ENCODE assay signal across 19 cellular contexts in the genomic region with DNA sequence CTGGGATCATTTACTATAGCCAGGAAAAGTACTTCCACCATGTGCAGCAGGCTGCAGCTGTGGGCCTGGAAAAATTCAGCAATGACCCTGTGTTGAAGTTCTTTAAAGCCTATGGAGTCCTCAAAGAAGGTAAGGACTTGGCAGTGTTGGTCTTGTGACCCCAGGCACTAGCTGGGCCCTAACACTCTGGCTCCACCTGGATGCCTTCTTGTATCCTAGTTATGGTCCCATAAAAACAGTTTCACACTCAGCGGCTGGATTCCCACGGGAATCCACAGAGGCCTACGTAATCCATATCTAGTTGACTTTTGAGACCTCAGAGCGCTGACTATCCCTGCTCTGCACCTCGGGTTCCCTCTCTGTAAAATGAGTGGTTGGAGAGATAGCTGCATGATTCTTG. TPM values are rescaled to one million over a fixed set of nuclear protein-coding genes. Genes with fewer than 3 reads are reported as not detected.
DNase-seq lines count a peak whose midpoint lies in the region; ATAC-seq and TF ChIP-seq lines count a peak whose summit lies in the region.
"Had no signal": no experiment of that assay in that cellular context is flagged by ENCODE, and none has a peak within 500 bp of the region (broad histone marks: within the 10 kb centered on the region; RNA-seq: fewer than 3 reads in every experiment).

No MANE protein-coding gene starts in this region.

- H3K27me3 ChIP-seq in H9 (ENCODE audit: insufficient read depth, low read length) (0 out of 2 replicates have a peak, but pooled peaks cover 4% of the 10 kb centered on the region), neural cell (ENCODE audit: insufficient read depth, low read depth, low read length) (no peaks in the 10 kb centered on the region), trophoblast cell (ENCODE audit: insufficient read depth, low read length) (no peaks in the 10 kb centered on the region)
- H3K27me3 ChIP-seq: ascending aorta, hepatocyte, Peyer's patch, suprapubic skin had no signal

- no peak for TF ChIP-seq CTCF in H9 (conservative IDR thresholded peaks at IDR 0.05)
- TF ChIP-seq CTCF in neural cell (IDR thresholded peaks at IDR 0.05; ENCODE audit: poor library complexity, severe bottlenecking), result no peak

- peaks cover 34% of the 10 kb centered on the region for H3K4me1 Mint-ChIP-seq in T-helper 2 cell treated with Interferon-gamma antibody and Interleukin-4, amounts not matched to agents 5 μg/mL and 100 μg/mL, for 36 hours (ENCODE audit: low read depth)
- peaks cover 19 to 20% of the 10 kb centered on the region in 2 experiments for H3K4me1 Mint-ChIP-seq in H9
- peaks cover 44% of the 10 kb centered on the region for H3K4me1 Mint-ChIP-seq in central memory CD8-positive, alpha-beta T cell

- peak overlapping the region; percentile 90 for H3K4me3 Mint-ChIP-seq in T-helper 2 cell treated with Interferon-gamma antibody and Interleukin-4, amounts not matched to agents 5 μg/mL and 100 μg/mL, for 36 hours
- H3K4me3 Mint-ChIP-seq in H9, result peak overlapping the region in 1 of 2 experiments; percentile 94; a peak in 2 of 5 replicates
- H3K4me3 Mint-ChIP-seq in central memory CD8-positive, alpha-beta T cell, result no peak overlapping the region

- no peaks in the 10 kb centered on the region for H3K9me3 ChIP-seq in H9 (ENCODE audit: control insufficient read depth, low read depth, low read length)
- no peaks in the 10 kb centered on the region for H3K9me3 ChIP-seq in neural cell (ENCODE audit: low read length)
- peaks cover 2% of the 10 kb centered on the region for H3K9me3 ChIP-seq in trophoblast cell (ENCODE audit: insufficient read depth, low read depth, low read length)
- H3K9me3 ChIP-seq: ascending aorta, Peyer's patch, suprapubic skin had no signal

- TF ChIP-seq RAD21 in neural cell (conservative IDR thresholded peaks at IDR 0.05), result no peak

- ATAC-seq in central memory CD8-positive, alpha-beta T cell (replicated peaks; ENCODE audit: extremely low read depth, poor library complexity, severe bottlenecking), result no peak
- ATAC-seq in Right ventricle myocardium inferior (no peak), GM18517 (IDR thresholded peaks at IDR 0.05; ENCODE audit: unreplicated experiment) (no peak)
- ATAC-seq: SK-N-SH treated with all-trans-retinoic acid at 6 μM for 48 hours had no signal

- H2AFZ ChIP-seq in H9 (ENCODE audit: low read length), result no peak overlapping the region
- H2AFZ ChIP-seq in neural cell (ENCODE audit: low read depth, low read length), result no peak overlapping the region
- H2AFZ ChIP-seq in trophoblast cell (ENCODE audit: insufficient read depth, low read length, poor library complexity), result no peak overlapping the region
- H2AFZ ChIP-seq: hepatocyte had no signal

- H3K79me2 ChIP-seq in H9 (ENCODE audit: insufficient read depth, low read length) (no peaks in the 10 kb centered on the region; the same call in 1 of the 2 replicates), neural cell (replicated peaks; ENCODE audit: insufficient read depth, low read length) (peaks cover 16% of the 10 kb centered on the region), trophoblast cell (ENCODE audit: control insufficient read depth, insufficient read depth, low read length, poor library complexity) (peaks cover 8% of the 10 kb centered on the region)

- no peak for DNase-seq in T-helper 2 cell treated with Interferon-gamma antibody and Interleukin-4, amounts not matched to agents 5 μg/mL and 100 μg/mL, for 36 hours (ENCODE audit: low spot score)
- DNase-seq in T-helper 2 cell (no peak), H9 (peak; percentile 7), trophoblast cell (no peak), Right ventricle myocardium inferior (ENCODE audit: missing footprints) (no peak)
- no peak for DNase-seq in central memory CD8-positive, alpha-beta T cell (ENCODE audit: low spot score in 2 of 2)
- DNase-seq: 8988T; GM23248; NCI-H1417 treated with DMSO at 0.1 percent for 48 hours; NCI-H2171; small intestine; stimulated activated CD4-positive, alpha-beta T cell treated with anti-CD3 and anti-CD28 coated beads, Interleukin-4, amount 100 ng/mL, for 24 hours had no signal

- no peak overlapping the region for H2BK20ac ChIP-seq in H9 (ENCODE audit: low read depth, low read length, poor library complexity, severe bottlenecking)

- H3K4ac ChIP-seq in H9 (ENCODE audit: low read depth, low read length) (no peak overlapping the region), trophoblast cell (ENCODE audit: low read depth, low read length) (no peak overlapping the region)

- no peaks in the 10 kb centered on the region for H3K9me2 ChIP-seq in neural cell (ENCODE audit: insufficient read depth, low read length)

- H3K27me3 Mint-ChIP-seq in T-helper 2 cell treated with Interferon-gamma antibody and Interleukin-4, amounts not matched to agents 5 μg/mL and 100 μg/mL, for 36 hours (ENCODE audit: low read depth), result no peaks in the 10 kb centered on the region
- peaks cover 24% of the 10 kb centered on the region for H3K27me3 Mint-ChIP-seq in H9 (ENCODE audit: low read depth)
- H3K27me3 Mint-ChIP-seq in central memory CD8-positive, alpha-beta T cell, result no peaks in the 10 kb centered on the region

- H3F3A ChIP-seq in neural cell (ENCODE audit: insufficient read depth, low read length, poor library complexity, severe bottlenecking), result peaks cover 4% of the 10 kb centered on the region

- H2BK12ac ChIP-seq in H9 (ENCODE audit: insufficient read length, low read depth, low read length) (no peak overlapping the region), trophoblast cell (ENCODE audit: low read length) (no peak overlapping the region)

- H4K8ac ChIP-seq in H9 (replicated peaks; ENCODE audit: insufficient read length, low read depth, low read length), result no peak overlapping the region
- no peak overlapping the region for H4K8ac ChIP-seq in trophoblast cell (ENCODE audit: low read depth, low read length)

- no peaks in the 10 kb centered on the region for H3K9me3 Mint-ChIP-seq in T-helper 2 cell treated with Interferon-gamma antibody and Interleukin-4, amounts not matched to agents 5 μg/mL and 100 μg/mL, for 36 hours
- H3K9me3 Mint-ChIP-seq in H9, result no peaks in the 10 kb centered on the region
- H3K9me3 Mint-ChIP-seq in central memory CD8-positive, alpha-beta T cell, result no peaks in the 10 kb centered on the region

- no peak overlapping the region for H2BK120ac ChIP-seq in H9 (ENCODE audit: low read depth, low read length, poor library complexity, severe bottlenecking)
- H2BK120ac ChIP-seq in trophoblast cell (ENCODE audit: insufficient read depth, low read length, poor library complexity), result no peak overlapping the region

- H2AK5ac ChIP-seq in H9 (ENCODE audit: insufficient read length, low read length), result no peak overlapping the region
- no peak overlapping the region for H2AK5ac ChIP-seq in trophoblast cell (ENCODE audit: low read length)

- no CpG with 5 or more reads among the region's 5 CpGs for WGBS in H9 (ENCODE audit: extremely low coverage, insufficient read length, low lambda C conversion rate)
- WGBS in trophoblast cell (ENCODE audit: extremely low coverage, insufficient coverage, insufficient read length), result no CpG with 5 or more reads among the region's 5 CpGs

- no peak overlapping the region for H3T11ph ChIP-seq in H9 (ENCODE audit: low read length)

- H3K4me2 ChIP-seq in H9 (ENCODE audit: insufficient read depth, insufficient read length, low read length), result no peak overlapping the region
- no peak overlapping the region for H3K4me2 ChIP-seq in neural cell (ENCODE audit: low read length)
- H3K4me2 ChIP-seq in trophoblast cell (ENCODE audit: low read length), result no peak overlapping the region

- no peak overlapping the region for H4K5ac ChIP-seq in H9 (ENCODE audit: insufficient read length, low read depth, low read length)

- H3K27ac Mint-ChIP-seq in T-helper 2 cell treated with Interferon-gamma antibody and Interleukin-4, amounts not matched to agents 5 μg/mL and 100 μg/mL, for 36 hours, result no peak overlapping the region
- H3K27ac Mint-ChIP-seq in H9, result no peak overlapping the region
- peak overlapping the region; percentile 94 for H3K27ac Mint-ChIP-seq in central memory CD8-positive, alpha-beta T cell (ENCODE audit: low read depth)

- no peak overlapping the region for H2BK5ac ChIP-seq in H9 (ENCODE audit: insufficient read length, low read length)
- H2BK5ac ChIP-seq in trophoblast cell (ENCODE audit: low read depth, low read length, poor library complexity), result no peak overlapping the region

- H3K14ac ChIP-seq in H9 (ENCODE audit: insufficient read depth, low read length) (no peak overlapping the region), trophoblast cell (ENCODE audit: low read length) (no peak overlapping the region)

- no peak overlapping the region for H2BK15ac ChIP-seq in H9 (ENCODE audit: low read depth, low read length)

- no peak overlapping the region for H4K12ac ChIP-seq in trophoblast cell (ENCODE audit: low read depth, low read length)

- H3K23ac ChIP-seq in H9 (ENCODE audit: insufficient read length, low read depth, low read length) (no peak overlapping the region), trophoblast cell (ENCODE audit: low read length) (no peak overlapping the region)

- H3K79me1 ChIP-seq in H9 (ENCODE audit: insufficient read depth, low read depth, low read length, poor library complexity, severe bottlenecking) (no peaks in the 10 kb centered on the region), trophoblast cell (ENCODE audit: low read length) (peaks cover 10% of the 10 kb centered on the region)

- H3K27ac ChIP-seq in H9 (ENCODE audit: insufficient read length, low read depth, low read length) (no peak overlapping the region), neural cell (ENCODE audit: low read length) (no peak overlapping the region), trophoblast cell (ENCODE audit: low read depth, low read length) (no peak overlapping the region)
- H3K27ac ChIP-seq: ascending aorta, suprapubic skin had no signal

- H3K4me3 ChIP-seq in neural cell (ENCODE audit: low read length) (peak overlapping the region; percentile 99), trophoblast cell (ENCODE audit: low read depth, low read length) (no peak overlapping the region)
- H3K4me3 ChIP-seq: hepatocyte, Peyer's patch had no signal

- H3K18ac ChIP-seq in H9 (ENCODE audit: insufficient read length, low read depth, low read length), result no peak overlapping the region
- no peak overlapping the region for H3K18ac ChIP-seq in trophoblast cell (ENCODE audit: low read length)

- peaks cover 15% of the 10 kb centered on the region for H3K23me2 ChIP-seq in H9 (ENCODE audit: insufficient read length, low read depth, low read length, poor library complexity, severe bottlenecking)

- no peak overlapping the region for H3K56ac ChIP-seq in H9 (ENCODE audit: insufficient read length, low read depth, low read length)

- H4K91ac ChIP-seq in H9 (ENCODE audit: insufficient read length, low read depth, low read length), result no peak overlapping the region
- no peak overlapping the region for H4K91ac ChIP-seq in trophoblast cell (ENCODE audit: low read depth, low read length)

- no peaks in the 10 kb centered on the region for H3K4me1 ChIP-seq in H9 (ENCODE audit: insufficient read depth, low read length)
- H3K4me1 ChIP-seq in trophoblast cell (ENCODE audit: control insufficient read depth in 1 of 2, insufficient read depth in 2 of 2, low read length in 2 of 2), result peaks cover 0 to 11% of the 10 kb centered on the region in 2 experiments

- H4K20me1 ChIP-seq in H9 (ENCODE audit: control insufficient read depth, insufficient read depth, insufficient read length) (no peaks in the 10 kb centered on the region), neural cell (ENCODE audit: insufficient read depth) (no peaks in the 10 kb centered on the region)

- intact Hi-C loops in Right ventricle myocardium inferior (cut with DNase I), result loop anchor here (5.0 kb wide), 1 partner anchor 178 kb away; no protein-coding TSS in a partner anchor

- TF ChIP-seq EP300 in neural cell (conservative IDR thresholded peaks at IDR 0.05; ENCODE audit: poor library complexity, severe bottlenecking), result no peak

- H3K9ac ChIP-seq in H9 (ENCODE audit: extremely low read depth, insufficient read length, low read length) (no peak overlapping the region), neural cell (ENCODE audit: low read length) (no peak overlapping the region), trophoblast cell (ENCODE audit: low read length) (no peak overlapping the region)

- H3K36me3 ChIP-seq in neural cell (ENCODE audit: insufficient read depth, low read length) (no peaks in the 10 kb centered on the region), trophoblast cell (ENCODE audit: control insufficient read depth in 1 of 2, insufficient read depth in 2 of 2, low read length in 2 of 2) (no peaks in the 10 kb centered on the region)
- H3K36me3 ChIP-seq: ascending aorta, Peyer's patch had no signal

- H3K36me3 Mint-ChIP-seq in T-helper 2 cell treated with Interferon-gamma antibody and Interleukin-4, amounts not matched to agents 5 μg/mL and 100 μg/mL, for 36 hours (ENCODE audit: low read depth), result peaks cover 4% of the 10 kb centered on the region
- H3K36me3 Mint-ChIP-seq in H9 (ENCODE audit: insufficient read depth in 1 of 3, low read depth in 3 of 3), result no peaks in the 10 kb centered on the region; a peak in 1 of 7 replicates
- H3K36me3 Mint-ChIP-seq in central memory CD8-positive, alpha-beta T cell (ENCODE audit: insufficient read depth), result peaks cover 12% of the 10 kb centered on the region

RNA-seq across cellular contexts. Expression of gene TTC21A, which starts 1.6 kb away (rescaled TPM):
- 1.7 and 2.3 TPM in 2 replicates for total RNA-seq in H9 (2021)
- 6.2 and 9.4 TPM in 2 replicates for polyA plus RNA-seq in neural cell
- 9.5 and 9.8 TPM in 2 replicates for polyA minus RNA-seq in neural cell
- 1.8 and 2.1 TPM in 2 replicates for polyA plus RNA-seq in trophoblast cell (2013)
- 1.2 TPM for total RNA-seq in Right ventricle myocardium inferior

RNA-seq across cellular contexts. Expression of gene GORASP1, which starts 1.7 kb away (rescaled TPM):
- total RNA-seq in H9 (2021) (36.1 and 37.4 TPM in 2 replicates), Right ventricle myocardium inferior (45.6 TPM)
- 55.6 and 89.1 TPM in 2 replicates for polyA plus RNA-seq in neural cell
- 40.9 and 42.1 TPM in 2 replicates for polyA minus RNA-seq in neural cell
- polyA plus RNA-seq in trophoblast cell (2013), result 19.6 and 19.9 TPM in 2 replicates

RNA-seq across cellular contexts. Expression of gene CSRNP1, which starts 44.3 kb away (rescaled TPM):
- total RNA-seq in H9 (2021) (8.2 and 8.5 TPM in 2 replicates), Right ventricle myocardium inferior (12.9 TPM)
- polyA plus RNA-seq in neural cell, result 0.09 and 0.22 TPM in 2 replicates
- 0.69 and 0.73 TPM in 2 replicates for polyA minus RNA-seq in neural cell
- 35.6 and 35.8 TPM in 2 replicates for polyA plus RNA-seq in trophoblast cell (2013)

RNA-seq across cellular contexts. Expression of gene WDR48, which starts 57.3 kb away (rescaled TPM):
- total RNA-seq in H9 (2021) (49.3 and 52.7 TPM in 2 replicates), Right ventricle myocardium inferior (28.9 TPM)
- polyA plus RNA-seq in neural cell, result 87.1 and 111 TPM in 2 replicates
- polyA minus RNA-seq in neural cell, result 140 and 165 TPM in 2 replicates
- polyA plus RNA-seq in trophoblast cell (2013), result 18.8 and 19.8 TPM in 2 replicates

RNA-seq across cellular contexts. Expression of gene SCN11A, which starts 57.3 kb away (rescaled TPM):
- total RNA-seq in H9 (2021) (0.17 and 0.20 TPM in 2 replicates), Right ventricle myocardium inferior (0.08 TPM)
- 2.2 and 2.8 TPM in 2 replicates for polyA plus RNA-seq in neural cell
- 1.9 and 2.1 TPM in 2 replicates for polyA minus RNA-seq in neural cell
- polyA plus RNA-seq in trophoblast cell (2013), result 0.06 and 0.11 TPM in 2 replicates
- total RNA-seq: ascending aorta, GM23248 had no signal
- polyA plus RNA-seq: GM23248 had no signal
